ENCODE assay signal across 17 cellular contexts in genomic region chr7:143436539-143436938, GRCh38. TPM values are rescaled to one million over a fixed set of nuclear protein-coding genes. Genes with fewer than 3 reads are reported as not detected.
DNase-seq lines count a peak whose midpoint lies in the region; ATAC-seq, FAIRE-seq and TF ChIP-seq lines count a peak whose summit lies in the region.
"Had no signal": no experiment of that assay in that cellular context is flagged by ENCODE, and none has a peak within 500 bp of the region (broad histone marks: within the 10 kb centered on the region; RNA-seq: fewer than 3 reads in every experiment).

No MANE protein-coding gene starts in this region.

- FAIRE-seq in HepG2 (lab: Jason Lieb, UNC) = no peak

- no peaks in the 10 kb centered on the region for H3K36me3 ChIP-seq in liver (ENCODE audit: control insufficient read depth in 4 of 4, insufficient read depth in 3 of 4, low read depth in 1 of 4, low read length in 3 of 4)
- H3K36me3 ChIP-seq in HepG2 (replicated peaks in 1 of 2; ENCODE audit: control insufficient read depth in 1 of 2, insufficient read depth in 2 of 2, low read length in 2 of 2) = no peaks in the 10 kb centered on the region
- H3K36me3 ChIP-seq in suprapubic skin = no peaks in the 10 kb centered on the region
- no peaks in the 10 kb centered on the region for H3K36me3 ChIP-seq in vagina
- H3K36me3 ChIP-seq: stomach had no signal

- in situ Hi-C loops in HepG2 (cut with HindIII; ENCODE audit: extremely low pct_ligation_motif_present, low pct_unique_long_range_greater_than_20kb) = no loop called here

- H3K4me3 ChIP-seq in liver (ENCODE audit: low read depth in 1 of 3, low read length in 3 of 3) (no peak overlapping the region), HepG2 (replicated peaks in 1 of 3; ENCODE audit: insufficient read depth in 1 of 3, low read depth in 2 of 3, low read length in 3 of 3) (no peak overlapping the region), suprapubic skin (no peak overlapping the region), vagina (no peak overlapping the region)
- H3K4me3 ChIP-seq: psoas muscle, stomach had no signal

- intact Hi-C loops in HepG2 (cut with micrococcal nuclease; ENCODE audit: unreplicated experiment) = no loop called here
- intact Hi-C loops in vagina (cut with DNase I) = no loop called here

- H3K9ac ChIP-seq in liver (ENCODE audit: low read depth in 1 of 2, low read length in 2 of 2) (peak overlapping the region in 1 of 2 donors; percentile 24), HepG2 (ENCODE audit: insufficient read depth, low read depth, low read length) (no peak overlapping the region)

- no peaks in the 10 kb centered on the region for H3K79me2 ChIP-seq in HepG2 (ENCODE audit: insufficient read depth, low read length)

- DNase-seq in HepG2 (ENCODE audit: low spot score) = no peak
- no peak for DNase-seq in suprapubic skin (ENCODE audit: low spot score in 2 of 2)
- no peak for DNase-seq in NCI-H69 (lab: John Stamatoyannopoulos, UW)
- no peak for DNase-seq in vagina (ENCODE audit: extremely low spot score in 2 of 2)
- DNase-seq in effector CD8-positive, alpha-beta T cell (lab: John Stamatoyannopoulos, UW) = no peak
- DNase-seq: activated CD4-positive, alpha-beta T cell treated with anti-CD3 and anti-CD28 coated beads for 36 hours; activated effector memory CD4-positive, alpha-beta T cell treated with anti-CD3 and anti-CD28 coated beads, Interleukin-2, amount 50 U/mL, for 16 hours; COR-L47; psoas muscle; SIG-M5; stimulated activated CD4-positive, alpha-beta T cell treated with anti-CD3 and anti-CD28 coated beads, Interleukin-4, amount 100 ng/mL, for 24 hours; stomach had no signal

- POLR2A ChIA-PET in HepG2 (lab: Yijun Ruan, JAX) = no interaction called here

- TF ChIP-seq POLR2A in HepG2 (IDR thresholded peaks at IDR 0.05; ENCODE audit: insufficient read depth in 1 of 2, low read depth in 2 of 2, low read length in 2 of 2) = no peak
- no peak for TF ChIP-seq POLR2A in suprapubic skin (IDR thresholded peaks at IDR 0.05)
- TF ChIP-seq POLR2A in vagina (IDR thresholded peaks at IDR 0.05) = no peak

- H3K27me3 ChIP-seq in liver (ENCODE audit: control insufficient read depth in 4 of 4, insufficient read depth in 4 of 4, low read length in 3 of 4) (no peaks in the 10 kb centered on the region), HepG2 (ENCODE audit: control insufficient read depth in 1 of 2, insufficient read depth in 2 of 2, low read length in 2 of 2) (0 out of 5 replicates have a peak, but pooled peaks cover 0 to 3% of the 10 kb centered on the region in 2 experiments), suprapubic skin (no peaks in the 10 kb centered on the region), vagina (no peaks in the 10 kb centered on the region)
- H3K27me3 ChIP-seq: stomach had no signal

- CTCF ChIA-PET in HepG2 (lab: Yijun Ruan, JAX; ENCODE audit: low intra/inter-chr PET ratio, low total read pairs) = no interaction called here

- TF ChIP-seq RAD21 in liver (IDR thresholded peaks at IDR 0.05) (peak in 1 of 2 donors; percentile 28), HepG2 (CRISPR knock-in tag; IDR thresholded peaks at IDR 0.05) (no peak)

- BruUV-seq in HepG2 (replicated peaks; lab: Mats Ljungman, UMichigan) = no TSS peak

- ATAC-seq in HepG2 (no peak), HG02840 (IDR thresholded peaks at IDR 0.05; ENCODE audit: low FRiP score, unreplicated experiment) (peak; percentile 85), HG03457 (IDR thresholded peaks at IDR 0.05; ENCODE audit: unreplicated experiment) (peak; percentile 90)
- ATAC-seq: psoas muscle had no signal

- H2AFZ ChIP-seq in HepG2 (ENCODE audit: low read length) = no peak overlapping the region

- no peaks in the 10 kb centered on the region for H4K20me1 ChIP-seq in HepG2 (ENCODE audit: insufficient read depth, low read length)

- 28% methylated on average over 1 of the region's 1 CpG for WGBS in liver
- 3% methylated on average over 1 of the region's 1 CpG for WGBS in HepG2 (ENCODE audit: low lambda C conversion rate)
- WGBS in suprapubic skin = 68% methylated on average over 1 of the region's 1 CpG

- H3K4me1 ChIP-seq in liver (ENCODE audit: control insufficient read depth in 4 of 4, insufficient read depth in 4 of 4, low read length in 3 of 4) (peaks cover 8 to 42% (median 34%) of the 10 kb centered on the region in 4 donors), HepG2 (ENCODE audit: insufficient read depth, low read length) (no peaks in the 10 kb centered on the region), suprapubic skin (peaks cover 34% of the 10 kb centered on the region), vagina (no peaks in the 10 kb centered on the region)
- H3K4me1 ChIP-seq: psoas muscle, stomach had no signal

- no peak overlapping the region for H3K4me2 ChIP-seq in HepG2 (ENCODE audit: low read depth, low read length)

- H3K9me3 ChIP-seq in liver (ENCODE audit: control insufficient read depth in 4 of 4, low read length in 3 of 4) = no peaks in the 10 kb centered on the region
- no peaks in the 10 kb centered on the region for H3K9me3 ChIP-seq in HepG2 (ENCODE audit: low read length)
- no peaks in the 10 kb centered on the region for H3K9me3 ChIP-seq in suprapubic skin
- H3K9me3 ChIP-seq in vagina = no peaks in the 10 kb centered on the region
- H3K9me3 ChIP-seq: psoas muscle, stomach had no signal

- TF ChIP-seq EP300 in HepG2 (IDR thresholded peaks at IDR 0.05; ENCODE audit: low read depth in 2 of 2, low read length in 2 of 2) (no peak), HepG2 (CRISPR knock-in tag; IDR thresholded peaks at IDR 0.05; ENCODE audit: borderline replicate concordance) (no peak), suprapubic skin (IDR thresholded peaks at IDR 0.05) (no peak)

- peak overlapping the region; percentile 38 to 60 for H3K27ac ChIP-seq in liver (ENCODE audit: low read depth in 1 of 2, low read length in 2 of 2)
- no peak overlapping the region for H3K27ac ChIP-seq in HepG2 (ENCODE audit: extremely low read length, insufficient read depth, low read length)
- peak overlapping the region; percentile 34 for H3K27ac ChIP-seq in suprapubic skin
- no peak overlapping the region for H3K27ac ChIP-seq in vagina
- H3K27ac ChIP-seq: 22Rv1, psoas muscle, stomach had no signal

- TF ChIP-seq CTCF in liver (IDR thresholded peaks at IDR 0.05; ENCODE audit: low read depth, low read length, missing input control) (no peak), HepG2 (CRISPR knock-in tag; IDR thresholded peaks at IDR 0.05) (no peak), suprapubic skin (IDR thresholded peaks at IDR 0.05) (no peak), vagina (IDR thresholded peaks at IDR 0.05) (no peak)

RNA-seq across cellular contexts. Expression of gene TAS2R60, which starts 6.7 kb away (rescaled TPM):
- total RNA-seq in liver (under 1 TPM in 1 of 2 donors, not detected in 1; 0.50 TPM), HepG2 (2016; rRNA removed; fragmentation: Illumina TruSeq; extraction: Trizol) (not detected in 2 replicates), suprapubic skin (not detected), vagina (not detected)
- polyA plus RNA-seq in liver (not detected), HepG2 (2011; rRNA removed) (not detected in 2 replicates)
- total RNA-seq in HepG2 (2016; cell fraction: cytosol; rRNA removed; fragmentation: Illumina TruSeq; extraction: Trizol; ENCODE audit: low read depth) = not detected in 2 replicates
- not detected in 2 replicates for total RNA-seq in HepG2 (2016; cell fraction: insoluble cytoplasmic fraction; rRNA removed; fragmentation: Illumina TruSeq; extraction: Trizol)
- total RNA-seq in HepG2 (2016; cell fraction: membrane; rRNA removed; fragmentation: Illumina TruSeq; extraction: Trizol) = not detected in 2 replicates
- not detected in 2 replicates for total RNA-seq in HepG2 (2016; cell fraction: nucleus; rRNA removed; fragmentation: Illumina TruSeq; extraction: Trizol)
- not detected in 2 replicates for polyA plus RNA-seq in HepG2 (2011; cell fraction: cytosol; rRNA removed)
- not detected in 2 replicates for polyA plus RNA-seq in HepG2 (2011; cell fraction: nucleus; rRNA removed)
- polyA plus RNA-seq in HepG2 (2012) = not detected in 2 replicates
- not detected in 2 replicates for polyA plus RNA-seq in HepG2 (2016; cell fraction: cytosol; fragmentation: Illumina TruSeq; extraction: Trizol; ENCODE audit: low read depth)
- not detected in 2 replicates for polyA plus RNA-seq in HepG2 (2016; cell fraction: insoluble cytoplasmic fraction; fragmentation: Illumina TruSeq; extraction: Trizol; ENCODE audit: low read depth)
- polyA plus RNA-seq in HepG2 (2016; cell fraction: membrane; fragmentation: Illumina TruSeq; extraction: Trizol; ENCODE audit: low read depth) = not detected in 2 replicates
- not detected in 2 replicates for polyA plus RNA-seq in HepG2 (2016; cell fraction: nucleus; fragmentation: Illumina TruSeq; extraction: Trizol; ENCODE audit: insufficient read depth, low read depth)
- polyA minus RNA-seq in HepG2 (2011; rRNA and poly(A)+ RNA removed; ENCODE audit: low replicate concordance) = not detected in 2 replicates
- polyA minus RNA-seq in HepG2 (2011; cell fraction: cytosol; rRNA and poly(A)+ RNA removed) = not detected in 2 replicates
- not detected in 2 replicates for polyA minus RNA-seq in HepG2 (2011; cell fraction: nucleus; rRNA and poly(A)+ RNA removed)
- total RNA-seq: activated CD4-positive, alpha-beta T cell treated with anti-CD3 and anti-CD28 coated beads for 36 hours; mesothelial cell of epicardium; psoas muscle; stomach had no signal
- polyA plus RNA-seq: psoas muscle, stomach had no signal

RNA-seq across cellular contexts. Expression of gene EPHA1, which starts 27.9 kb away (rescaled TPM):
- total RNA-seq in liver (10 to 100 TPM; 12.0 to 21.0 TPM), HepG2 (2016; rRNA removed; fragmentation: Illumina TruSeq; extraction: Trizol) (7.7 and 17.1 TPM in 2 replicates), suprapubic skin (10 to 100 TPM; 60.9 to 94.4 (median 67.7) TPM), vagina (51.3 TPM)
- polyA plus RNA-seq in liver (10 to 100 TPM; 10.3 to 10.7 TPM), HepG2 (2011; rRNA removed) (4.6 and 8.1 TPM in 2 replicates)
- total RNA-seq in HepG2 (2016; cell fraction: cytosol; rRNA removed; fragmentation: Illumina TruSeq; extraction: Trizol; ENCODE audit: low read depth) = 2.7 and 3.2 TPM in 2 replicates
- 7.0 and 14.9 TPM in 2 replicates for total RNA-seq in HepG2 (2016; cell fraction: insoluble cytoplasmic fraction; rRNA removed; fragmentation: Illumina TruSeq; extraction: Trizol)
- total RNA-seq in HepG2 (2016; cell fraction: membrane; rRNA removed; fragmentation: Illumina TruSeq; extraction: Trizol) = 5.7 and 6.3 TPM in 2 replicates
- total RNA-seq in HepG2 (2016; cell fraction: nucleus; rRNA removed; fragmentation: Illumina TruSeq; extraction: Trizol) = 14.0 and 17.5 TPM in 2 replicates
- 4.3 and 5.5 TPM in 2 replicates for polyA plus RNA-seq in HepG2 (2011; cell fraction: cytosol; rRNA removed)
- 9.8 and 14.1 TPM in 2 replicates for polyA plus RNA-seq in HepG2 (2011; cell fraction: nucleus; rRNA removed)
- polyA plus RNA-seq in HepG2 (2012) = 4.8 and 5.8 TPM in 2 replicates
- polyA plus RNA-seq in HepG2 (2016; cell fraction: cytosol; fragmentation: Illumina TruSeq; extraction: Trizol; ENCODE audit: low read depth) = 1.9 and 2.5 TPM in 2 replicates
- polyA plus RNA-seq in HepG2 (2016; cell fraction: insoluble cytoplasmic fraction; fragmentation: Illumina TruSeq; extraction: Trizol; ENCODE audit: low read depth) = 4.8 and 8.3 TPM in 2 replicates
- polyA plus RNA-seq in HepG2 (2016; cell fraction: membrane; fragmentation: Illumina TruSeq; extraction: Trizol; ENCODE audit: low read depth) = 2.9 and 3.6 TPM in 2 replicates
- 17.9 and 25.7 TPM in 2 replicates for polyA plus RNA-seq in HepG2 (2016; cell fraction: nucleus; fragmentation: Illumina TruSeq; extraction: Trizol; ENCODE audit: insufficient read depth, low read depth)
- polyA minus RNA-seq in HepG2 (2011; rRNA and poly(A)+ RNA removed; ENCODE audit: low replicate concordance) = 0.07 and 13.9 TPM in 2 replicates
- polyA minus RNA-seq in HepG2 (2011; cell fraction: cytosol; rRNA and poly(A)+ RNA removed) = 4.2 and 4.4 TPM in 2 replicates
- polyA minus RNA-seq in HepG2 (2011; cell fraction: nucleus; rRNA and poly(A)+ RNA removed) = 8.0 and 8.8 TPM in 2 replicates

RNA-seq across cellular contexts. Expression of gene TAS2R41, which starts 41.1 kb away (rescaled TPM):
- total RNA-seq in liver (under 1 TPM in 1 of 2 donors, not detected in 1; 0.25 TPM), HepG2 (2016; rRNA removed; fragmentation: Illumina TruSeq; extraction: Trizol) (not detected in 2 replicates), suprapubic skin (not detected), vagina (not detected)
- polyA plus RNA-seq in liver (not detected), HepG2 (2011; rRNA removed) (not detected in 2 replicates)
- total RNA-seq in HepG2 (2016; cell fraction: cytosol; rRNA removed; fragmentation: Illumina TruSeq; extraction: Trizol; ENCODE audit: low read depth) = not detected in 2 replicates
- total RNA-seq in HepG2 (2016; cell fraction: insoluble cytoplasmic fraction; rRNA removed; fragmentation: Illumina TruSeq; extraction: Trizol) = not detected in 2 replicates
- not detected in 2 replicates for total RNA-seq in HepG2 (2016; cell fraction: membrane; rRNA removed; fragmentation: Illumina TruSeq; extraction: Trizol)
- total RNA-seq in HepG2 (2016; cell fraction: nucleus; rRNA removed; fragmentation: Illumina TruSeq; extraction: Trizol) = not detected in 2 replicates
- not detected in 2 replicates for polyA plus RNA-seq in HepG2 (2011; cell fraction: cytosol; rRNA removed)
- polyA plus RNA-seq in HepG2 (2011; cell fraction: nucleus; rRNA removed) = not detected in 2 replicates
- not detected in 2 replicates for polyA plus RNA-seq in HepG2 (2012)
- not detected in 2 replicates for polyA plus RNA-seq in HepG2 (2016; cell fraction: cytosol; fragmentation: Illumina TruSeq; extraction: Trizol; ENCODE audit: low read depth)
- not detected in 2 replicates for polyA plus RNA-seq in HepG2 (2016; cell fraction: insoluble cytoplasmic fraction; fragmentation: Illumina TruSeq; extraction: Trizol; ENCODE audit: low read depth)
- polyA plus RNA-seq in HepG2 (2016; cell fraction: membrane; fragmentation: Illumina TruSeq; extraction: Trizol; ENCODE audit: low read depth) = not detected in 2 replicates
- polyA plus RNA-seq in HepG2 (2016; cell fraction: nucleus; fragmentation: Illumina TruSeq; extraction: Trizol; ENCODE audit: insufficient read depth, low read depth) = not detected in 2 replicates
- not detected in 2 replicates for polyA minus RNA-seq in HepG2 (2011; rRNA and poly(A)+ RNA removed; ENCODE audit: low replicate concordance)
- polyA minus RNA-seq in HepG2 (2011; cell fraction: cytosol; rRNA and poly(A)+ RNA removed) = not detected in 2 replicates
- not detected in 2 replicates for polyA minus RNA-seq in HepG2 (2011; cell fraction: nucleus; rRNA and poly(A)+ RNA removed)
- total RNA-seq: activated CD4-positive, alpha-beta T cell treated with anti-CD3 and anti-CD28 coated beads for 36 hours; mesothelial cell of epicardium; psoas muscle had no signal
- polyA plus RNA-seq: psoas muscle, stomach had no signal

RNA-seq across cellular contexts. Expression of gene ZYX, which starts 55.4 kb away (rescaled TPM):
- total RNA-seq in liver (10 to 100 TPM; 15.4 to 17.2 TPM), HepG2 (2016; rRNA removed; fragmentation: Illumina TruSeq; extraction: Trizol) (13.1 and 13.7 TPM in 2 replicates), suprapubic skin (10 to 100 TPM; 46.3 to 73.0 (median 59.3) TPM), vagina (86.2 TPM)
- polyA plus RNA-seq in liver (10 to 100 TPM; 15.8 to 49.7 TPM), HepG2 (2011; rRNA removed) (9.9 and 10.5 TPM in 2 replicates)
- 4.5 and 5.0 TPM in 2 replicates for total RNA-seq in HepG2 (2016; cell fraction: cytosol; rRNA removed; fragmentation: Illumina TruSeq; extraction: Trizol; ENCODE audit: low read depth)
- 13.1 and 14.8 TPM in 2 replicates for total RNA-seq in HepG2 (2016; cell fraction: insoluble cytoplasmic fraction; rRNA removed; fragmentation: Illumina TruSeq; extraction: Trizol)
- 14.4 and 16.8 TPM in 2 replicates for total RNA-seq in HepG2 (2016; cell fraction: membrane; rRNA removed; fragmentation: Illumina TruSeq; extraction: Trizol)
- 17.7 and 17.8 TPM in 2 replicates for total RNA-seq in HepG2 (2016; cell fraction: nucleus; rRNA removed; fragmentation: Illumina TruSeq; extraction: Trizol)
- 5.3 and 6.8 TPM in 2 replicates for polyA plus RNA-seq in HepG2 (2011; cell fraction: cytosol; rRNA removed)
- polyA plus RNA-seq in HepG2 (2011; cell fraction: nucleus; rRNA removed) = 39.4 and 48.1 TPM in 2 replicates
- polyA plus RNA-seq in HepG2 (2012) = 28.9 and 45.1 TPM in 2 replicates
- 21.1 and 21.6 TPM in 2 replicates for polyA plus RNA-seq in HepG2 (2016; cell fraction: cytosol; fragmentation: Illumina TruSeq; extraction: Trizol; ENCODE audit: low read depth)
- polyA plus RNA-seq in HepG2 (2016; cell fraction: insoluble cytoplasmic fraction; fragmentation: Illumina TruSeq; extraction: Trizol; ENCODE audit: low read depth) = 42.5 and 68.7 TPM in 2 replicates
- polyA plus RNA-seq in HepG2 (2016; cell fraction: membrane; fragmentation: Illumina TruSeq; extraction: Trizol; ENCODE audit: low read depth) = 38.4 and 41.1 TPM in 2 replicates
- 65.4 and 70.0 TPM in 2 replicates for polyA plus RNA-seq in HepG2 (2016; cell fraction: nucleus; fragmentation: Illumina TruSeq; extraction: Trizol; ENCODE audit: insufficient read depth, low read depth)
- 21.6 and 35.6 TPM in 2 replicates for polyA minus RNA-seq in HepG2 (2011; rRNA and poly(A)+ RNA removed; ENCODE audit: low replicate concordance)
- 17.9 and 21.7 TPM in 2 replicates for polyA minus RNA-seq in HepG2 (2011; cell fraction: cytosol; rRNA and poly(A)+ RNA removed)
- polyA minus RNA-seq in HepG2 (2011; cell fraction: nucleus; rRNA and poly(A)+ RNA removed) = 22.5 and 32.2 TPM in 2 replicates

Comparison
In these comparisons a context has a peak if more than half of its experiments do, and no peak if none do; other contexts are left out.
1. H3K27ac ChIP-seq: peak in liver (2 of 2) and suprapubic skin (single experiment); none in HepG2 (single experiment) and vagina (single experiment).